ENCODE assay signal across 11 cellular contexts in the genomic region with DNA sequence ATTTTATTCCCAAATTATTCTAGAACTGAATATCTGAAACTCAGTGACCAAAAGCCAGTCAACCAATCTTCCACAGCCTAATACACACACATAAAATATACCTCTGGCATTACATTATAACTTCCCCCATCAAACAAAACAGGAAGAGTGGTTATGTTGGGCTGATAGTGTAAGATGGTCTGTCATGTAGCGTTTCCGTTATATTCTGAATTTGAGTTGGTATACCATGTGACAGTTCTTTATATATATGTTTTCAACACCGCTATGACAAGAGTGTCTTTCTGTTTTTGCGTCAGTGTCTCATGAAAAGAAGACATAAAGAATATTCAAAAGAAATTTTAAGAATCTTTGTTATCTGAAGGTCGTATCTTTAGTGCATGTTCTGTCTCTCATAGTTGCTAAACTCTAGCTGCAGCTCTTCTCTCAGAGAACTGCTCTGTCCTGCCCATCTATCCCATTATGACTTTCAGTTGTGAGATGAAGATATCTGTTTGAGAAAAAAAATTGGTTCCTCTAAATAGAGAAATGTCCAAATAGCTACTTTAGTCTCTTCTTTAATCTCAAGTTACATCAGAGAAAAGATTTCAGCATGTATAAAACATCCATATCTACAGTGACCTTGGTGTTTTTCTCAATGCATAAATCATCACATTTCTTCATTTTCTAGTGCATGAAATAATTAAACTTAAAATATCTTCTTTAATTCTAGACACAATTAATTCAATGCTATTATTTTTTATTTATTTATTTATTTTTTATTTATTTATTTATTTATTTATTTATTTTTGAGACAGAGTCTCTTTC. TPM values are rescaled to one million over a fixed set of nuclear protein-coding genes. Genes with fewer than 3 reads are reported as not detected.
DNase-seq lines count a peak whose midpoint lies in the region; ATAC-seq and TF ChIP-seq lines count a peak whose summit lies in the region.
"Had no signal": no experiment of that assay in that cellular context is flagged by ENCODE, and none has a peak within 500 bp of the region (broad histone marks: within the 10 kb centered on the region; RNA-seq: fewer than 3 reads in every experiment).

No MANE protein-coding gene starts in this region.

- H3K27ac ChIP-seq in BLaER1 treated with 17β-estradiol and CSF1 and Interleukin-3, amounts not matched to agents 10 nM and 100 nM = peak overlapping the region in 3 of 11 experiments; percentile 0 to 32 (median 28); a peak in 2 of 22 replicates
- no peak overlapping the region for H3K27ac ChIP-seq in ascending aorta

- H3K27me3 ChIP-seq in BLaER1 treated with 17β-estradiol and CSF1 and Interleukin-3, amounts not matched to agents 10 nM and 100 nM = no peaks in the 10 kb centered on the region
- no peaks in the 10 kb centered on the region for H3K27me3 ChIP-seq in ascending aorta

- intact Hi-C loops in ascending aorta (cut with DNase I) = no loop called here

- H3K4me2 ChIP-seq in BLaER1 treated with 17β-estradiol and CSF1 and Interleukin-3, amounts not matched to agents 10 nM and 100 nM = peak overlapping the region; percentile 31 to 68 (median 49); a peak in 19 of 22 replicates

- peak overlapping the region; percentile 46 for H3K4me3 Mint-ChIP-seq in activated T-helper 17 cell treated with anti-CD3 and anti-CD28 coated beads, Interleukin-2, amount 50 U/mL, for 72 hours

- H3K4me1 ChIP-seq in BLaER1 treated with 17β-estradiol and CSF1 and Interleukin-3, amounts not matched to agents 10 nM and 100 nM = peaks cover 20 to 34% (median 28%) of the 10 kb centered on the region in 10 experiments
- no peaks in the 10 kb centered on the region for H3K4me1 ChIP-seq in ascending aorta

- H4K20me1 ChIP-seq in BLaER1 treated with 17β-estradiol and CSF1 and Interleukin-3, amounts not matched to agents 10 nM and 100 nM = no peaks in the 10 kb centered on the region

- H3K36me3 Mint-ChIP-seq in activated T-helper 17 cell treated with anti-CD3 and anti-CD28 coated beads, Interleukin-2, amount 50 U/mL, for 72 hours (ENCODE audit: low read depth) = no peaks in the 10 kb centered on the region

- H3K9me3 Mint-ChIP-seq in activated T-helper 17 cell treated with anti-CD3 and anti-CD28 coated beads, Interleukin-2, amount 50 U/mL, for 72 hours = no peaks in the 10 kb centered on the region

- H3K4me3 ChIP-seq in BLaER1 treated with 17β-estradiol and CSF1 and Interleukin-3, amounts not matched to agents 10 nM and 100 nM = no peak overlapping the region
- no peak overlapping the region for H3K4me3 ChIP-seq in ascending aorta

- peak overlapping the region; percentile 34 for H3K27ac Mint-ChIP-seq in activated T-helper 17 cell treated with anti-CD3 and anti-CD28 coated beads, Interleukin-2, amount 50 U/mL, for 72 hours

- peaks cover 19% of the 10 kb centered on the region for H3K4me1 Mint-ChIP-seq in activated T-helper 17 cell treated with anti-CD3 and anti-CD28 coated beads, Interleukin-2, amount 50 U/mL, for 72 hours

- no peak overlapping the region for H3K9ac ChIP-seq in BLaER1 treated with 17β-estradiol and CSF1 and Interleukin-3, amounts not matched to agents 10 nM and 100 nM

- no peaks in the 10 kb centered on the region for H3K27me3 Mint-ChIP-seq in activated T-helper 17 cell treated with anti-CD3 and anti-CD28 coated beads, Interleukin-2, amount 50 U/mL, for 72 hours

- ATAC-seq in GM19023 (IDR thresholded peaks at IDR 0.05; ENCODE audit: unreplicated experiment) = peak; percentile 72
- peak; percentile 85 for ATAC-seq in HG03159 (IDR thresholded peaks at IDR 0.05; ENCODE audit: unreplicated experiment)
- peak; percentile 97 for ATAC-seq in activated T-helper 17 cell treated with anti-CD3 and anti-CD28 coated beads, Interleukin-2, amount 50 U/mL, for 72 hours (replicated peaks)

- peaks cover 0 to 9% (median 0%) of the 10 kb centered on the region in 11 experiments; a peak in 4 of 22 replicates for H3K36me3 ChIP-seq in BLaER1 treated with 17β-estradiol and CSF1 and Interleukin-3, amounts not matched to agents 10 nM and 100 nM
- peaks cover 0 to 2% of the 10 kb centered on the region in 2 donors for H3K36me3 ChIP-seq in ascending aorta

- no peak for TF ChIP-seq CTCF in ascending aorta (IDR thresholded peaks at IDR 0.05)

- DNase-seq in NCI-H2196 (lab: John Stamatoyannopoulos, UW; ENCODE audit: unreplicated experiment) (no peak), NCI-H69 (lab: John Stamatoyannopoulos, UW) (no peak), HuH-7.5 (ENCODE audit: low spot score) (no peak), ascending aorta (ENCODE audit: low spot score in 2 of 2) (no peak)
- DNase-seq: activated CD8-positive, alpha-beta memory T cell treated with anti-CD3 and anti-CD28 coated beads, Interleukin-2, amount 50 U/mL, for 4 hours; DMS79; NCI-H82 had no signal

- peaks cover 13 to 40% (median 37%) of the 10 kb centered on the region in 11 experiments; a peak in 20 of 22 replicates for H3K9me3 ChIP-seq in BLaER1 treated with 17β-estradiol and CSF1 and Interleukin-3, amounts not matched to agents 10 nM and 100 nM (replicated peaks in 1 of 11)
- no peaks in the 10 kb centered on the region for H3K9me3 ChIP-seq in ascending aorta

RNA-seq across cellular contexts. Expression of gene PSME4, which starts 24.1 kb away (rescaled TPM):
- total RNA-seq in activated T-helper 17 cell treated with anti-CD3 and anti-CD28 coated beads, Interleukin-2, amount 50 U/mL, for 72 hours = 10 to 100 TPM; 30.9 to 47.9 TPM
- 14.9 TPM for total RNA-seq in ascending aorta
